In the genomic region with DNA sequence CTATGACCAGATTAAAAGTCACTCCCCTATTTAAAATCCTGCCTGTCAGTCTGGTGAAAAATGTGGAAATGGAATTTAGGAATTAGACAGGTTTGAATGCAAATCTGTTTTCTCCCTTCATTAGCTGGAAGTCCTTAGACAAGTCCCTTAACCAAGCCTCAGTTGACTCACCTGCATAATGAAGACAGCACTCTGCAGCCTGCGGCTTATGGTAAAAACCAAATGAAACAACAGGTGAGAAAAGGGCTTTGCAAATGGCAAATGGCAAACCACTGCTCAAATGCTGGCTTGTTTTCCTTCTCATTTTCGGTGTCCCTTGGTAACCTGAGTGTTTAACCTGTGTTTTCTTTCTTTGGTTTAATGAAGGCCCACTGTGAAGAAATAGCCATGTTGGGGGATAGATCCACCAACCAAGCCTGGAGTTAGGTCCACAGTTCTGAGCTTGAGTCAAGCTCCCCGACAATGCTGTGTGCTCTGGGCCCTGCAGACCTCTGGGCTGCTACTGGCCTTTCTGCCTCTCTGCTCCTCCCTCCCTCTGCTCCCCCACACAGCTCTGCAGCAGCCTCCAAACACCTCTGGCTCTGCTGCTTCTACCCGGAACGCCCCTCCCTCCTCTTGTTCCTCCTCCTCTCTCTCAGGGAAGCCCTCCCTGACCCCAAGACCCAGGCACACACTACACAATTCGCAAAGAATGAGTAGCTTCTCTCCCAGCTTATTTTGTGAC, we compare ENCODE assay signal across 25 cellular contexts.
DNase-seq lines count a peak whose midpoint lies in the region; ATAC-seq and TF ChIP-seq lines count a peak whose summit lies in the region.
"Had no signal": no experiment of that assay in that cellular context is flagged by ENCODE, and none has a peak within 500 bp of the region (broad histone marks: within the 10 kb centered on the region; RNA-seq: fewer than 3 reads in every experiment).

No MANE protein-coding gene starts in this region.

- TF ChIP-seq CTCF in ascending aorta (IDR thresholded peaks at IDR 0.05) (no peak), thoracic aorta (IDR thresholded peaks at IDR 0.05) (no peak), colonic mucosa (IDR thresholded peaks at IDR 0.05) (no peak)

- H3K36me3 ChIP-seq in ascending aorta (no peaks in the 10 kb centered on the region), thoracic aorta (no peaks in the 10 kb centered on the region), colonic mucosa (no peaks in the 10 kb centered on the region)
- H3K36me3 ChIP-seq: SJCRH30 had no signal

- H3K27me3 ChIP-seq in ascending aorta: no peaks in the 10 kb centered on the region
- no peaks in the 10 kb centered on the region for H3K27me3 ChIP-seq in thoracic aorta (replicated peaks; ENCODE audit: insufficient read depth)
- no peaks in the 10 kb centered on the region for H3K27me3 ChIP-seq in colonic mucosa

- intact Hi-C loops in ascending aorta (cut with DNase I): loop anchor here (2.0 to 10.0 kb wide), 2 partner anchors 23 to 633 kb away; no protein-coding TSS in a partner anchor
- intact Hi-C loops in colonic mucosa (cut with DNase I): loop anchor here (10.0 kb wide), 2 partner anchors 287 to 847 kb away; a partner anchor contains a TSS

- H3K9me3 ChIP-seq in ascending aorta: no peaks in the 10 kb centered on the region
- H3K9me3 ChIP-seq in thoracic aorta: no peaks in the 10 kb centered on the region
- H3K9me3 ChIP-seq in colonic mucosa: no peaks in the 10 kb centered on the region
- H3K9me3 ChIP-seq: Caco-2, SJCRH30 had no signal

- ATAC-seq in thoracic aorta (ENCODE audit: insufficient number of reproducible peaks, low FRiP score, low read depth): no peak
- ATAC-seq: CD8-positive, alpha-beta T cell; PC-3; Right ventricle myocardium inferior; SK-N-SH treated with all-trans-retinoic acid at 6 μM for 48 hours had no signal

- DNase-seq in NCI-H2227 treated with DMSO at 0.1 percent for 48 hours (lab: John Stamatoyannopoulos, UW): peak; percentile 16
- DNase-seq in NCI-H2227 (lab: John Stamatoyannopoulos, UW; ENCODE audit: unreplicated experiment): no peak
- no peak for DNase-seq in ascending aorta (ENCODE audit: low spot score in 2 of 2)
- peak; percentile 40 for DNase-seq in iPS-NIHi7 (ENCODE audit: extremely low spot score)
- no peak for DNase-seq in thoracic aorta (ENCODE audit: low spot score)
- DNase-seq in colonic mucosa: no peak
- no peak for DNase-seq in activated CD4-positive, alpha-beta T cell treated with anti-CD3 and anti-CD28 coated beads for 48 hours
- no peak for DNase-seq in HCEC 1CT
- DNase-seq: Caco-2; CD8-positive, alpha-beta T cell; GOT3; KBM-7; MV-4-11; NCI-H1105; NCI-H1436 treated with DMSO at 0.1 percent for 48 hours; NCI-H187 treated with DMSO at 0.1 percent for 48 hours; NCI-H2107; NCI-H69; NK-92 treated with Interleukin-12 subunit alpha and Interleukin-12 subunit beta, amount 100 ng/mL, for 24 hours; PC-3; SJCRH30 had no signal

- H3K4me1 ChIP-seq in ascending aorta (peaks cover 10 to 28% of the 10 kb centered on the region in 2 donors), thoracic aorta (ENCODE audit: control insufficient read depth in 1 of 2, low read depth in 2 of 2) (peaks cover 20 to 51% of the 10 kb centered on the region in 2 donors), colonic mucosa (no peaks in the 10 kb centered on the region)
- H3K4me1 ChIP-seq: Caco-2 had no signal

- H3K27ac ChIP-seq in ascending aorta (peak overlapping the region; percentile 96 to 98), thoracic aorta (peak overlapping the region; percentile 92 to 94), colonic mucosa (no peak overlapping the region)
- H3K27ac ChIP-seq: 22Rv1, C4-2B, SJCRH30 had no signal

- no peak overlapping the region for H3K4me3 ChIP-seq in ascending aorta
- no peak overlapping the region for H3K4me3 ChIP-seq in thoracic aorta
- H3K4me3 ChIP-seq in colonic mucosa: no peak overlapping the region
- H3K4me3 ChIP-seq: SJCRH30 had no signal

- H3K9ac ChIP-seq in colonic mucosa (ENCODE audit: low read depth in 2 of 2, low read length in 2 of 2): no peak overlapping the region

Comparison
In these comparisons a context has a peak if more than half of its experiments do, and no peak if none do; other contexts are left out.
1. DNase-seq: peak in NCI-H2227 treated with DMSO at 0.1 percent for 48 hours (single experiment) and iPS-NIHi7 (single experiment); none in NCI-H2227 (single experiment), ascending aorta (0 of 2), thoracic aorta (single experiment), colonic mucosa (single experiment), activated CD4-positive, alpha-beta T cell treated with anti-CD3 and anti-CD28 coated beads for 48 hours (single experiment) and HCEC 1CT (single experiment).